ENCODE assay signal across 2 cellular contexts in the genomic region with DNA sequence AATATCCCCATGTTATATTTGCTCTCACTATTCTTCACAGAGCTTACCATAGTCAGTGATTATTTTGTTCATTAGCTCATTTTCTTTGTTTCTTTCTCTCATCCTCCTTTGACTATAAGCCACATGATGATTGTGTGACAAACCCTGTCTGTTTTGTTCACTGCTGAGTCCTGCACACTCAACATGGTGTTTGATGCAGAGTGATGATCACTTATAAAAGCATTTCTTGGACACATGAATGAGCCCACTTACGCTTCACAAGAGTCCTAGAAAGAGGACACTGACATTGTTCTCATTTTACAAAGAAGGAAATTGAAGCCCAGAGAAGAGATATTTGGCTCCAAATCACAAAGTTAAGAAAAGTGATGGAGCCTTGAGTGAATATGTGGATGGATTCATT.
TF ChIP-seq lines count a peak whose summit lies in the region.

No MANE protein-coding gene starts in this region.

TF ChIP-seq in liver, 16 proteins besides CTCF, POLR2A, EP300 and RAD21:
- TF ChIP-seq, protein P1, sequence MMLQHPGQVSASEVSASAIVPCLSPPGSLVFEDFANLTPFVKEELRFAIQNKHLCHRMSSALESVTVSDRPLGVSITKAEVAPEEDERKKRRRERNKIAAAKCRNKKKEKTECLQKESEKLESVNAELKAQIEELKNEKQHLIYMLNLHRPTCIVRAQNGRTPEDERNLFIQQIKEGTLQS (IDR thresholded peaks at IDR 0.05) = no peak
- no peak for TF ChIP-seq SP1 (IDR thresholded peaks at IDR 0.05)

TF ChIP-seq in HepG2, 621 proteins besides CTCF, POLR2A, EP300 and RAD21 (continued from another document):
- TF ChIP-seq RFXANK (CRISPR knock-in tag; IDR thresholded peaks at IDR 0.05) (no peak), ZNF570 (CRISPR knock-in tag; IDR thresholded peaks at IDR 0.05; ENCODE audit: borderline replicate concordance) (no peak), GTF3A (CRISPR knock-in tag; conservative IDR thresholded peaks at IDR 0.05) (no peak), MYNN (CRISPR knock-in tag; IDR thresholded peaks at IDR 0.05; ENCODE audit: low read depth) (no peak), ZNF564 (CRISPR knock-in tag; IDR thresholded peaks at IDR 0.05) (no peak), RBFOX2 (IDR thresholded peaks at IDR 0.05; ENCODE audit: low read depth, low read length) (no peak), ZNF292 (CRISPR knock-in tag; IDR thresholded peaks at IDR 0.05; ENCODE audit: borderline replicate concordance, low read depth) (no peak), MAFF (IDR thresholded peaks at IDR 0.05; ENCODE audit: low read depth, low read length) (no peak), ZNF879 (CRISPR knock-in tag; IDR thresholded peaks at IDR 0.05) (no peak), SYNCRIP (IDR thresholded peaks at IDR 0.05; ENCODE audit: insufficient read depth, low read depth, low read length) (no peak), ZNF549 (CRISPR knock-in tag; IDR thresholded peaks at IDR 0.05) (no peak)
- TF ChIP-seq, protein P2, sequence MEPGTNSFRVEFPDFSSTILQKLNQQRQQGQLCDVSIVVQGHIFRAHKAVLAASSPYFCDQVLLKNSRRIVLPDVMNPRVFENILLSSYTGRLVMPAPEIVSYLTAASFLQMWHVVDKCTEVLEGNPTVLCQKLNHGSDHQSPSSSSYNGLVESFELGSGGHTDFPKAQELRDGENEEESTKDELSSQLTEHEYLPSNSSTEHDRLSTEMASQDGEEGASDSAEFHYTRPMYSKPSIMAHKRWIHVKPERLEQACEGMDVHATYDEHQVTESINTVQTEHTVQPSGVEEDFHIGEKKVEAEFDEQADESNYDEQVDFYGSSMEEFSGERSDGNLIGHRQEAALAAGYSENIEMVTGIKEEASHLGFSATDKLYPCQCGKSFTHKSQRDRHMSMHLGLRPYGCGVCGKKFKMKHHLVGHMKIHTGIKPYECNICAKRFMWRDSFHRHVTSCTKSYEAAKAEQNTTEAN (CRISPR knock-in tag; conservative IDR thresholded peaks at IDR 0.05) = no peak
- TF ChIP-seq, protein P3, sequence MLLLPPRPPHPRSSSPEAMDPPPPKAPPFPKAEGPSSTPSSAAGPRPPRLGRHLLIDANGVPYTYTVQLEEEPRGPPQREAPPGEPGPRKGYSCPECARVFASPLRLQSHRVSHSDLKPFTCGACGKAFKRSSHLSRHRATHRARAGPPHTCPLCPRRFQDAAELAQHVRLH (CRISPR knock-in tag; IDR thresholded peaks at IDR 0.05; ENCODE audit: borderline replicate concordance, low read depth) = no peak
- TF ChIP-seq, protein P4, sequence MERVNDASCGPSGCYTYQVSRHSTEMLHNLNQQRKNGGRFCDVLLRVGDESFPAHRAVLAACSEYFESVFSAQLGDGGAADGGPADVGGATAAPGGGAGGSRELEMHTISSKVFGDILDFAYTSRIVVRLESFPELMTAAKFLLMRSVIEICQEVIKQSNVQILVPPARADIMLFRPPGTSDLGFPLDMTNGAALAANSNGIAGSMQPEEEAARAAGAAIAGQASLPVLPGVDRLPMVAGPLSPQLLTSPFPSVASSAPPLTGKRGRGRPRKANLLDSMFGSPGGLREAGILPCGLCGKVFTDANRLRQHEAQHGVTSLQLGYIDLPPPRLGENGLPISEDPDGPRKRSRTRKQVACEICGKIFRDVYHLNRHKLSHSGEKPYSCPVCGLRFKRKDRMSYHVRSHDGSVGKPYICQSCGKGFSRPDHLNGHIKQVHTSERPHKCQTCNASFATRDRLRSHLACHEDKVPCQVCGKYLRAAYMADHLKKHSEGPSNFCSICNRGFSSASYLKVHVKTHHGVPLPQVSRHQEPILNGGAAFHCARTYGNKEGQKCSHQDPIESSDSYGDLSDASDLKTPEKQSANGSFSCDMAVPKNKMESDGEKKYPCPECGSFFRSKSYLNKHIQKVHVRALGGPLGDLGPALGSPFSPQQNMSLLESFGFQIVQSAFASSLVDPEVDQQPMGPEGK (CRISPR knock-in tag; IDR thresholded peaks at IDR 0.05) = no peak
- TF ChIP-seq, protein P5, sequence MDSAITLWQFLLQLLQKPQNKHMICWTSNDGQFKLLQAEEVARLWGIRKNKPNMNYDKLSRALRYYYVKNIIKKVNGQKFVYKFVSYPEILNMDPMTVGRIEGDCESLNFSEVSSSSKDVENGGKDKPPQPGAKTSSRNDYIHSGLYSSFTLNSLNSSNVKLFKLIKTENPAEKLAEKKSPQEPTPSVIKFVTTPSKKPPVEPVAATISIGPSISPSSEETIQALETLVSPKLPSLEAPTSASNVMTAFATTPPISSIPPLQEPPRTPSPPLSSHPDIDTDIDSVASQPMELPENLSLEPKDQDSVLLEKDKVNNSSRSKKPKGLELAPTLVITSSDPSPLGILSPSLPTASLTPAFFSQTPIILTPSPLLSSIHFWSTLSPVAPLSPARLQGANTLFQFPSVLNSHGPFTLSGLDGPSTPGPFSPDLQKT (CRISPR knock-in tag; IDR thresholded peaks at IDR 0.05; ENCODE audit: borderline replicate concordance) = no peak
